8 cellular contexts compared by ENCODE assay signal in genomic region chr4:2008921-2009650, GRCh38. TPM values are rescaled to one million over a fixed set of nuclear protein-coding genes. Genes with fewer than 3 reads are reported as not detected.
A peak's percentile ranks its signal among the peaks of the same experiment; 100 is the strongest.
DNase-seq lines count a peak whose midpoint lies in the region; ATAC-seq lines count a peak whose summit lies in the region.

Gene NELFA, minus strand, starts transcription at chr4:2008974. Its CDS starts 15 bp downstream, at chr4:2008959.

- peaks cover 29% of the 10 kb centered on the region for H3K36me3 Mint-ChIP-seq in effector memory CD8-positive, alpha-beta T cell (ENCODE audit: insufficient read depth)
- peaks cover 4% of the 10 kb centered on the region for H3K36me3 Mint-ChIP-seq in memory B cell

- peak within 1 kb of the TSS; percentile 93 to 95 for H3K27ac Mint-ChIP-seq in effector memory CD8-positive, alpha-beta T cell
- peak within 1 kb of the TSS; percentile 97 for H3K27ac Mint-ChIP-seq in memory B cell

- peaks cover 26 to 39% of the 10 kb centered on the region in 2 donors for H3K4me1 Mint-ChIP-seq in effector memory CD8-positive, alpha-beta T cell (ENCODE audit: low read depth in 2 of 2)
- peaks cover 26% of the 10 kb centered on the region for H3K4me1 Mint-ChIP-seq in memory B cell

- no peaks in the 10 kb centered on the region for H3K9me3 Mint-ChIP-seq in effector memory CD8-positive, alpha-beta T cell
- H3K9me3 Mint-ChIP-seq in memory B cell = no peaks in the 10 kb centered on the region

- DNase-seq in COR-L47 (lab: John Stamatoyannopoulos, UW) (peak; percentile 98), HT-29 (ENCODE audit: low spot score) (peak; percentile 97), memory B cell (ENCODE audit: low spot score in 2 of 2) (peak; percentile 96 to 99)
- DNase-seq in NK-92 treated with Interleukin-12 subunit alpha and Interleukin-12 subunit beta, amount 100 ng/mL, for 24 hours (lab: John Stamatoyannopoulos, UW) = peak; percentile 92
- DNase-seq in activated CD8-positive, alpha-beta memory T cell treated with anti-CD3 and anti-CD28 coated beads for 4 hours (ENCODE audit: low read depth in 2 of 2) = peak; percentile 90 to 92
- peak; percentile 94 to 96 (median 95) for DNase-seq in effector memory CD8-positive, alpha-beta T cell
- DNase-seq in stimulated activated CD8-positive, alpha-beta memory T cell treated with anti-CD3 and anti-CD28 coated beads, Interleukin-12 subunit alpha, Interleukin-12 subunit beta, amount 100 ng/mL, for 1 hour (ENCODE audit: low read depth) = peak; percentile 95

- H3K4me3 Mint-ChIP-seq in effector memory CD8-positive, alpha-beta T cell = peak within 1 kb of the TSS; percentile 93 to 96
- peak within 1 kb of the TSS; percentile 93 for H3K4me3 Mint-ChIP-seq in memory B cell

- ATAC-seq in GM21360 (IDR thresholded peaks at IDR 0.05; ENCODE audit: unreplicated experiment) (peak; percentile 76), memory B cell (ENCODE audit: low read depth) (peak; percentile 80)
- peak; percentile 79 for ATAC-seq in effector memory CD8-positive, alpha-beta T cell (replicated peaks)

- H3K27me3 Mint-ChIP-seq in effector memory CD8-positive, alpha-beta T cell = peaks cover 3 to 5% of the 10 kb centered on the region in 2 donors
- peaks cover 3% of the 10 kb centered on the region for H3K27me3 Mint-ChIP-seq in memory B cell

RNA-seq across cellular contexts. Expression of gene NELFA, which starts in this region (rescaled TPM):
- total RNA-seq in HT-29 (2014; rRNA removed; shearing (Covaris generic)) = 49.1 and 49.4 TPM in 2 replicates

Comparison
In these comparisons a context has a peak if more than half of its experiments do, and no peak if none do; other contexts are left out.
1. Peak in every context shown above with its lines: DNase-seq and ATAC-seq.